9 cellular contexts compared by ENCODE assay signal in genomic region chr11:7020183-7020917, GRCh38. TPM values are rescaled to one million over a fixed set of nuclear protein-coding genes. Genes with fewer than 3 reads are reported as not detected.
DNase-seq lines count a peak whose midpoint lies in the region; ATAC-seq, FAIRE-seq and TF ChIP-seq lines count a peak whose summit lies in the region.
"Had no signal": no experiment of that assay in that cellular context is flagged by ENCODE, and none has a peak within 500 bp of the region (broad histone marks: within the 10 kb centered on the region; RNA-seq: fewer than 3 reads in every experiment).

Gene NLRP14, plus strand, starts transcription at chr11:7020479. Its CDS starts 18,108 bp downstream, at chr11:7038587.
Gene ZNF214, minus strand, starts transcription at chr11:7020346. Its CDS starts 17,511 bp downstream, at chr11:7002835.

- no peaks in the 10 kb centered on the region for H3K4me1 ChIP-seq in iPS-15b (ENCODE audit: control insufficient read depth, insufficient read depth, low read length)

- ATAC-seq in HG02884 (IDR thresholded peaks at IDR 0.05; ENCODE audit: unreplicated experiment) = peak; percentile 66

- H3K9me3 ChIP-seq in iPS-15b (ENCODE audit: control insufficient read depth, insufficient read depth, low read length) = no peaks in the 10 kb centered on the region

- no peaks in the 10 kb centered on the region for H3K36me3 ChIP-seq in bronchial epithelial cell (ENCODE audit: control insufficient read depth, insufficient read depth, low read length)
- no peaks in the 10 kb centered on the region for H3K36me3 ChIP-seq in iPS-15b (ENCODE audit: control insufficient read depth, insufficient read depth, low read length)

- H3K4me3 ChIP-seq in bronchial epithelial cell (ENCODE audit: low read depth, low read length) (peak within 1 kb of the TSS; percentile 86), iPS-15b (ENCODE audit: low read depth, low read length) (peak within 1 kb of the TSS; percentile 96), retinal pigment epithelial cell (ENCODE audit: low read length) (peak within 1 kb of the TSS; percentile 97)

- DNase-seq in ELR (ENCODE audit: low read depth) = peak; percentile 95
- peak; percentile 93 for DNase-seq in NCI-H774 (lab: John Stamatoyannopoulos, UW)
- DNase-seq in bronchial epithelial cell (ENCODE audit: low read depth) = peak; percentile 78
- DNase-seq in retinal pigment epithelial cell (ENCODE audit: low read depth) = peak; percentile 61
- no peak for DNase-seq in NOMO-1 treated with DMSO at 0.1 percent for 48 hours (lab: John Stamatoyannopoulos, UW; ENCODE audit: unreplicated experiment)
- DNase-seq in stimulated activated CD4-positive, alpha-beta T cell treated with anti-CD3 and anti-CD28 coated beads, Interleukin-12 subunit alpha, Interleukin-12 subunit beta, amount 100 ng/mL, for 4 hours = no peak

- H3K9ac ChIP-seq in iPS-15b (ENCODE audit: low read depth, low read length) = peak within 1 kb of the TSS; percentile 70

- H3K27me3 ChIP-seq in bronchial epithelial cell (ENCODE audit: control insufficient read depth, insufficient read depth, low read length) = no peaks in the 10 kb centered on the region
- peaks cover 11% of the 10 kb centered on the region for H3K27me3 ChIP-seq in iPS-15b (ENCODE audit: control insufficient read depth, insufficient read depth, low read length)

- FAIRE-seq in bronchial epithelial cell (lab: Jason Lieb, UNC) = no peak

- TF ChIP-seq CTCF in bronchial epithelial cell (IDR thresholded peaks at IDR 0.05; ENCODE audit: insufficient read depth, low read length, severe bottlenecking) = no peak
- no peak for TF ChIP-seq CTCF in retinal pigment epithelial cell (conservative IDR thresholded peaks at IDR 0.05; ENCODE audit: low read depth, low read length)

RNA-seq across cellular contexts. Expression of gene NLRP14, which starts in this region (rescaled TPM):
- total RNA-seq in bronchial epithelial cell = under 0.01 and 0.13 TPM in 2 replicates
- total RNA-seq: activated CD8-positive, alpha-beta memory T cell treated with anti-CD3 and anti-CD28 coated beads for 36 hours had no signal

RNA-seq across cellular contexts. Expression of gene ZNF214, which starts in this region (rescaled TPM):
- total RNA-seq in bronchial epithelial cell = 2.6 and 3.2 TPM in 2 replicates
- total RNA-seq: activated CD8-positive, alpha-beta memory T cell treated with anti-CD3 and anti-CD28 coated beads for 36 hours had no signal

Comparison
In these comparisons a context has a peak if more than half of its experiments do, and no peak if none do; other contexts are left out.
1. DNase-seq: peak in ELR (single experiment), NCI-H774 (single experiment), bronchial epithelial cell (single experiment) and retinal pigment epithelial cell (single experiment); none in NOMO-1 treated with DMSO at 0.1 percent for 48 hours (single experiment) and stimulated activated CD4-positive, alpha-beta T cell treated with anti-CD3 and anti-CD28 coated beads, Interleukin-12 subunit alpha, Interleukin-12 subunit beta, amount 100 ng/mL, for 4 hours (single experiment).
2. Peak in every context shown above with its lines, with median percentiles within 50 percentile points of each other: H3K4me3 ChIP-seq.